Comparison of ENCODE assay signal across 34 cellular contexts in genomic region chr16:51041546-51041945, GRCh38.
"Had no signal": no experiment of that assay in that cellular context is flagged by ENCODE, and none has a peak within 500 bp of the region (broad histone marks: within the 10 kb centered on the region; RNA-seq: fewer than 3 reads in every experiment).

No MANE protein-coding gene starts in this region.

- ATAC-seq: activated naive CD4-positive, alpha-beta T cell treated with anti-CD3 and anti-CD28 coated beads, Interleukin-2, amount 50 U/mL, for 72 hours; activated naive CD8-positive, alpha-beta T cell treated with anti-CD3 and anti-CD28 coated beads, Interleukin-2, amount 50 U/mL, for 24 hours; activated T-cell treated with anti-CD3 and anti-CD28 coated beads, Interleukin-2, amount 50 U/mL, for 4 hours; activated T-cell treated with anti-CD3 and anti-CD28 coated beads, Interleukin-2, amount 50 U/mL, for 72 hours; activated T-helper 17 cell treated with anti-CD3 and anti-CD28 coated beads, Interleukin-2, amount 50 U/mL, for 72 hours; body of pancreas had no signal

- H3K4me3 ChIP-seq: adrenal gland, ascending aorta, body of pancreas, breast epithelium, cardiac muscle cell had no signal

- H3K36me3 ChIP-seq: adrenal gland, ascending aorta, brain microvascular endothelial cell, breast epithelium, cardiac muscle cell had no signal

- H3K27ac ChIP-seq: adrenal gland, ascending aorta, body of pancreas, brain microvascular endothelial cell, breast epithelium, cardiac muscle cell had no signal

- H3K4me1 ChIP-seq: adrenal gland, ascending aorta, body of pancreas, breast epithelium had no signal

- H3K9me3 ChIP-seq: adrenal gland, ascending aorta, body of pancreas, breast epithelium had no signal

- H3K27me3 ChIP-seq: adrenal gland, ascending aorta, body of pancreas, brain microvascular endothelial cell, cardiac muscle cell had no signal

- FAIRE-seq: astrocyte, bronchial epithelial cell had no signal

- DNase-seq: activated effector memory CD4-positive, alpha-beta T cell treated with anti-CD3 and anti-CD28 coated beads, Interleukin-2, amount 50 U/mL, for 16 hours; activated effector memory CD4-positive, alpha-beta T cell treated with Interleukin-2 at 50 U/mL for 16 hours; activated gamma-delta T cell; activated gamma-delta T cell treated with Interleukin-2 at 50 U/mL for 16 hours; activated naive CD4-positive, alpha-beta T cell; activated naive CD4-positive, alpha-beta T cell treated with anti-CD3 and anti-CD28 coated beads for 36 hours; activated naive CD4-positive, alpha-beta T cell treated with anti-CD3 and anti-CD28 coated beads, Interleukin-2, amount 10 ng/mL, durations not matched to agents 7 days and 5 days; activated naive CD4-positive, alpha-beta T cell treated with anti-CD3 and anti-CD28 coated beads, Interleukin-2, amount 50 U/mL, for 16 hours; activated naive CD4-positive, alpha-beta T cell treated with Interleukin-2 at 50 U/mL for 16 hours; activated naive CD8-positive, alpha-beta T cell treated with anti-CD3 and anti-CD28 coated beads for 36 hours; activated naive CD8-positive, alpha-beta T cell treated with anti-CD3 and anti-CD28 coated beads, Interleukin-2, amount 10 ng/mL, durations not matched to agents 7 days and 5 days; activated naive CD8-positive, alpha-beta T cell treated with anti-CD3 and anti-CD28 coated beads, Interleukin-2, amount 50 U/mL, for 24 hours; activated T-cell treated with anti-CD3 and anti-CD28 coated beads, Interleukin-2, amount 50 U/mL, for 1 hour; activated T-cell treated with anti-CD3 and anti-CD28 coated beads, Interleukin-2, amount 50 U/mL, for 24 hours; activated T-cell treated with anti-CD3 and anti-CD28 coated beads, Interleukin-2, amount 50 U/mL, for 4 hours; activated T-cell treated with anti-CD3 and anti-CD28 coated beads, Interleukin-2, amount 50 U/mL, for 48 hours; activated T-cell treated with anti-CD3 and anti-CD28 coated beads, Interleukin-2, amount 50 U/mL, for 72 hours; adrenal gland; amniotic stem cell; amygdala; anterior cingulate cortex; aorta; body of pancreas; brain microvascular endothelial cell; caudate nucleus; central memory CD4-positive, alpha-beta T cell; cerebellar nuclear complex had no signal
